ENCODE assay signal across 11 cellular contexts in genomic region chr20:17835240-17835940, GRCh38.
DNase-seq lines count a peak whose midpoint lies in the region; ATAC-seq and TF ChIP-seq lines count a peak whose summit lies in the region.
"Had no signal": no experiment of that assay in that cellular context is flagged by ENCODE, and none has a peak within 500 bp of the region (broad histone marks: within the 10 kb centered on the region; RNA-seq: fewer than 3 reads in every experiment).

No MANE protein-coding gene starts in this region.

- TF ChIP-seq CTCF in WTC11 (IDR thresholded peaks at IDR 0.05) = no peak

- H3K27ac Mint-ChIP-seq in WTC11 = peak overlapping the region; percentile 81; the same call in 1 of the 2 replicates
- no peak overlapping the region for H3K27ac Mint-ChIP-seq in activated CD4-positive, alpha-beta T cell treated with anti-CD3 and anti-CD28 coated beads for 36 hours
- no peak overlapping the region for H3K27ac Mint-ChIP-seq in activated naive CD4-positive, alpha-beta T cell treated with anti-CD3 and anti-CD28 coated beads for 36 hours
- H3K27ac Mint-ChIP-seq: CD4-positive, alpha-beta memory T cell; memory B cell had no signal

- H3K36me3 Mint-ChIP-seq in WTC11 = no peaks in the 10 kb centered on the region
- no peaks in the 10 kb centered on the region for H3K36me3 Mint-ChIP-seq in activated CD4-positive, alpha-beta T cell treated with anti-CD3 and anti-CD28 coated beads for 36 hours (ENCODE audit: low read depth)
- H3K36me3 Mint-ChIP-seq in activated naive CD4-positive, alpha-beta T cell treated with anti-CD3 and anti-CD28 coated beads for 36 hours (ENCODE audit: low read depth) = no peaks in the 10 kb centered on the region
- H3K36me3 Mint-ChIP-seq: memory B cell had no signal

- peak; percentile 57 for DNase-seq in Caki2 (ENCODE audit: low read depth)
- DNase-seq in WTC11 (ENCODE audit: low spot score) = no peak
- DNase-seq in Right ventricle myocardium inferior (ENCODE audit: missing footprints) = no peak
- DNase-seq in posterior vena cava (ENCODE audit: low spot score) = peak; percentile 91
- no peak for DNase-seq in activated CD4-positive, alpha-beta T cell treated with anti-CD3 and anti-CD28 coated beads for 36 hours
- no peak for DNase-seq in activated naive CD4-positive, alpha-beta T cell treated with anti-CD3 and anti-CD28 coated beads for 36 hours
- no peak for DNase-seq in activated effector memory CD4-positive, alpha-beta T cell treated with anti-CD3 and anti-CD28 coated beads, Interleukin-2, amount 50 U/mL, for 16 hours
- DNase-seq: activated naive CD4-positive, alpha-beta T cell treated with anti-CD3 and anti-CD28 coated beads, Interleukin-2, amount 50 U/mL, for 16 hours; CD4-positive, alpha-beta memory T cell had no signal

- POLR2A ChIA-PET in WTC11 (lab: Charles Lee) = no interaction called here
- POLR2A ChIA-PET in activated CD4-positive, alpha-beta T cell treated with anti-CD3 and anti-CD28 coated beads for 36 hours (lab: Charles Lee) = no interaction called here

- H3K4me1 Mint-ChIP-seq in WTC11 = peaks cover 30% of the 10 kb centered on the region
- no peaks in the 10 kb centered on the region for H3K4me1 Mint-ChIP-seq in activated CD4-positive, alpha-beta T cell treated with anti-CD3 and anti-CD28 coated beads for 36 hours
- no peaks in the 10 kb centered on the region for H3K4me1 Mint-ChIP-seq in activated naive CD4-positive, alpha-beta T cell treated with anti-CD3 and anti-CD28 coated beads for 36 hours (ENCODE audit: low read depth)
- H3K4me1 Mint-ChIP-seq: memory B cell had no signal

- CTCF ChIA-PET in WTC11 (lab: Charles Lee) = no interaction called here
- CTCF ChIA-PET in activated CD4-positive, alpha-beta T cell treated with anti-CD3 and anti-CD28 coated beads for 36 hours (lab: Charles Lee) = interaction anchor here (0.8 kb wide), 1 partner anchor 162 kb away, joined by 3 read pairs; no protein-coding TSS in a partner anchor
- CTCF ChIA-PET in activated naive CD4-positive, alpha-beta T cell treated with anti-CD3 and anti-CD28 coated beads for 36 hours (lab: Charles Lee) = interaction anchor here (0.6 kb wide), 1 partner anchor 509 kb away, joined by 3 read pairs; no protein-coding TSS in a partner anchor

- H3K4me3 Mint-ChIP-seq in WTC11 = no peak overlapping the region
- no peak overlapping the region for H3K4me3 Mint-ChIP-seq in activated CD4-positive, alpha-beta T cell treated with anti-CD3 and anti-CD28 coated beads for 36 hours
- H3K4me3 Mint-ChIP-seq in activated naive CD4-positive, alpha-beta T cell treated with anti-CD3 and anti-CD28 coated beads for 36 hours = no peak overlapping the region
- H3K4me3 Mint-ChIP-seq: CD4-positive, alpha-beta memory T cell; memory B cell had no signal

- ATAC-seq in WTC11 (no peak), Right ventricle myocardium inferior (peak; percentile 53), HG02642 (IDR thresholded peaks at IDR 0.05; ENCODE audit: poor library complexity, unreplicated experiment) (no peak)
- ATAC-seq in activated CD4-positive, alpha-beta T cell treated with anti-CD3 and anti-CD28 coated beads for 36 hours = no peak

- H3K27me3 Mint-ChIP-seq in WTC11 (ENCODE audit: low read depth) = no peaks in the 10 kb centered on the region
- no peaks in the 10 kb centered on the region for H3K27me3 Mint-ChIP-seq in activated CD4-positive, alpha-beta T cell treated with anti-CD3 and anti-CD28 coated beads for 36 hours
- H3K27me3 Mint-ChIP-seq in activated naive CD4-positive, alpha-beta T cell treated with anti-CD3 and anti-CD28 coated beads for 36 hours (ENCODE audit: low read depth) = no peaks in the 10 kb centered on the region

- intact Hi-C loops in Right ventricle myocardium inferior (cut with DNase I) = no loop called here
- intact Hi-C loops in posterior vena cava (cut with DNase I) = loop anchor here in 1 of 2 donors (5.0 kb wide), 1 partner anchor 967 kb away; no protein-coding TSS in a partner anchor
- intact Hi-C loops in activated CD4-positive, alpha-beta T cell treated with anti-CD3 and anti-CD28 coated beads for 36 hours (cut with DNase I, micrococcal nuclease) = no loop called here
- intact Hi-C loops in activated naive CD4-positive, alpha-beta T cell treated with anti-CD3 and anti-CD28 coated beads for 36 hours (cut with micrococcal nuclease) = no loop called here

- H3K9me3 Mint-ChIP-seq in WTC11 = peaks cover 5% of the 10 kb centered on the region
- no peaks in the 10 kb centered on the region for H3K9me3 Mint-ChIP-seq in activated CD4-positive, alpha-beta T cell treated with anti-CD3 and anti-CD28 coated beads for 36 hours (ENCODE audit: low read depth)
- H3K9me3 Mint-ChIP-seq in activated naive CD4-positive, alpha-beta T cell treated with anti-CD3 and anti-CD28 coated beads for 36 hours = no peaks in the 10 kb centered on the region
- H3K9me3 Mint-ChIP-seq: CD4-positive, alpha-beta memory T cell had no signal

- in situ Hi-C loops in Caki2 (cut with HindIII; ENCODE audit: low pct_unique_long_range_greater_than_20kb, low sequenced_read_pairs) = no loop called here

TF ChIP-seq in WTC11, 78 proteins besides CTCF, POLR2A, EP300 and RAD21 (continues in another document):
- no peak for TF ChIP-seq NFE2L1 (CRISPR knock-in tag; IDR thresholded peaks at IDR 0.05)
- TF ChIP-seq AR (CRISPR knock-in tag; IDR thresholded peaks at IDR 0.05) = no peak
- TF ChIP-seq ATF1 (CRISPR knock-in tag; IDR thresholded peaks at IDR 0.05) = no peak
- TF ChIP-seq CREM (CRISPR knock-in tag; IDR thresholded peaks at IDR 0.05) = no peak
- TF ChIP-seq GABPB1 (CRISPR knock-in tag; IDR thresholded peaks at IDR 0.05) = no peak
- TF ChIP-seq, protein P1, sequence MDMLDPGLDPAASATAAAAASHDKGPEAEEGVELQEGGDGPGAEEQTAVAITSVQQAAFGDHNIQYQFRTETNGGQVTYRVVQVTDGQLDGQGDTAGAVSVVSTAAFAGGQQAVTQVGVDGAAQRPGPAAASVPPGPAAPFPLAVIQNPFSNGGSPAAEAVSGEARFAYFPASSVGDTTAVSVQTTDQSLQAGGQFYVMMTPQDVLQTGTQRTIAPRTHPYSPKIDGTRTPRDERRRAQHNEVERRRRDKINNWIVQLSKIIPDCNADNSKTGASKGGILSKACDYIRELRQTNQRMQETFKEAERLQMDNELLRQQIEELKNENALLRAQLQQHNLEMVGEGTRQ (CRISPR knock-in tag; IDR thresholded peaks at IDR 0.05) = no peak
- TF ChIP-seq TEAD4 (CRISPR knock-in tag; IDR thresholded peaks at IDR 0.05) = no peak
- TF ChIP-seq TP53 (CRISPR knock-in tag; IDR thresholded peaks at IDR 0.05) = no peak
- TF ChIP-seq, protein P2, sequence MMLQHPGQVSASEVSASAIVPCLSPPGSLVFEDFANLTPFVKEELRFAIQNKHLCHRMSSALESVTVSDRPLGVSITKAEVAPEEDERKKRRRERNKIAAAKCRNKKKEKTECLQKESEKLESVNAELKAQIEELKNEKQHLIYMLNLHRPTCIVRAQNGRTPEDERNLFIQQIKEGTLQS (CRISPR knock-in tag; conservative IDR thresholded peaks at IDR 0.05) = no peak
- no peak for TF ChIP-seq ZBTB21 (CRISPR knock-in tag; IDR thresholded peaks at IDR 0.05; ENCODE audit: borderline replicate concordance)
- no peak for TF ChIP-seq RELA (CRISPR knock-in tag; IDR thresholded peaks at IDR 0.05; ENCODE audit: borderline replicate concordance)

Comparison
In these comparisons a context has a peak if more than half of its experiments do, and no peak if none do; other contexts are left out.
1. DNase-seq: peak in Caki2 (single experiment) and posterior vena cava (single experiment); none in WTC11 (single experiment), Right ventricle myocardium inferior (single experiment), activated CD4-positive, alpha-beta T cell treated with anti-CD3 and anti-CD28 coated beads for 36 hours (single experiment), activated naive CD4-positive, alpha-beta T cell treated with anti-CD3 and anti-CD28 coated beads for 36 hours (single experiment) and activated effector memory CD4-positive, alpha-beta T cell treated with anti-CD3 and anti-CD28 coated beads, Interleukin-2, amount 50 U/mL, for 16 hours (single experiment).